35 cellular contexts compared by ENCODE assay signal in genomic region chr20:12316794-12317193, GRCh38.
"Had no signal": no experiment of that assay in that cellular context is flagged by ENCODE, and none has a peak within 500 bp of the region (broad histone marks: within the 10 kb centered on the region; RNA-seq: fewer than 3 reads in every experiment).

No MANE protein-coding gene starts in this region.

- H3K27ac Mint-ChIP-seq: activated B cell treated with CpG ODN at 0.5 μM for 24 hours; activated CD4-positive, alpha-beta memory T cell treated with anti-CD3 and anti-CD28 coated beads for 36 hours; activated CD4-positive, alpha-beta T cell treated with anti-CD3 and anti-CD28 coated beads, Interleukin-2, amount 10 ng/mL, durations not matched to agents 24 days and 14 days; activated CD8-positive, alpha-beta T cell treated with anti-CD3 and anti-CD28 coated beads for 36 hours; activated naive CD4-positive, alpha-beta T cell treated with anti-CD3 and anti-CD28 coated beads for 36 hours; activated naive CD4-positive, alpha-beta T cell treated with anti-CD3 and anti-CD28 coated beads, Interleukin-2, amount 50 U/mL, for 72 hours; activated naive CD8-positive, alpha-beta T cell treated with anti-CD3 and anti-CD28 coated beads for 36 hours; activated T-cell treated with anti-CD3 and anti-CD28 coated beads, Interleukin-2, amount 50 U/mL, for 72 hours; activated T-helper 1 cell treated with anti-CD3 and anti-CD28 coated beads, Interleukin-12 subunit alpha, Interleukin-12 subunit beta, Interleukin-2, Interleukin-4 antibody, amounts not matched to agents 30 ng/mL and 10 ng/mL and 1 ng/mL, durations not matched to agents 14 hours and 24 hours and 36 hours; activated T-helper 17 cell treated with anti-CD3 and anti-CD28 coated beads, Interleukin-2, amount 50 U/mL, for 72 hours; T-helper 1 cell treated with Interleukin-12 subunit alpha and Interleukin-12 subunit beta and Interleukin-4 antibody, amounts not matched to agents 30 μg/mL and 1 μg/mL, for 36 hours; T-helper 2 cell treated with Interferon-gamma antibody and Interleukin-4, amounts not matched to agents 5 μg/mL and 100 μg/mL, for 36 hours had no signal

- H3K36me3 ChIP-seq: adrenal gland, brain microvascular endothelial cell, breast epithelium had no signal

- H3K4me3 ChIP-seq: adrenal gland, body of pancreas, breast epithelium had no signal

- H3K36me3 Mint-ChIP-seq: activated CD4-positive, alpha-beta memory T cell treated with anti-CD3 and anti-CD28 coated beads for 36 hours; activated naive CD4-positive, alpha-beta T cell treated with anti-CD3 and anti-CD28 coated beads, Interleukin-2, amount 50 U/mL, for 72 hours; activated naive CD8-positive, alpha-beta T cell treated with anti-CD3 and anti-CD28 coated beads for 36 hours had no signal

- H3K4me1 ChIP-seq: adrenal gland, breast epithelium had no signal

- H3K27me3 ChIP-seq: adrenal gland, body of pancreas, brain microvascular endothelial cell, breast epithelium had no signal

- H3K27ac ChIP-seq: adrenal gland, body of pancreas, brain microvascular endothelial cell, breast epithelium, VCaP had no signal

- H3K9me3 ChIP-seq: adrenal gland, body of pancreas, breast epithelium had no signal

- H3K27me3 Mint-ChIP-seq: activated B cell treated with CpG ODN at 0.5 μM for 24 hours; activated CD4-positive, alpha-beta memory T cell treated with anti-CD3 and anti-CD28 coated beads for 36 hours; activated CD4-positive, alpha-beta T cell treated with anti-CD3 and anti-CD28 coated beads, Interleukin-2, amount 10 ng/mL, durations not matched to agents 24 days and 14 days; activated CD8-positive, alpha-beta T cell treated with anti-CD3 and anti-CD28 coated beads for 36 hours; activated naive CD8-positive, alpha-beta T cell treated with anti-CD3 and anti-CD28 coated beads for 36 hours; activated T-helper 17 cell treated with anti-CD3 and anti-CD28 coated beads, Interleukin-2, amount 50 U/mL, for 72 hours had no signal

- H3K4me3 Mint-ChIP-seq: activated B cell treated with CpG ODN at 0.5 μM for 24 hours; activated CD4-positive, alpha-beta memory T cell treated with anti-CD3 and anti-CD28 coated beads for 36 hours; activated CD4-positive, alpha-beta T cell treated with anti-CD3 and anti-CD28 coated beads, Interleukin-2, amount 10 ng/mL, durations not matched to agents 24 days and 14 days; activated CD8-positive, alpha-beta T cell treated with anti-CD3 and anti-CD28 coated beads for 36 hours; activated naive CD4-positive, alpha-beta T cell treated with anti-CD3 and anti-CD28 coated beads for 36 hours; activated naive CD8-positive, alpha-beta T cell treated with anti-CD3 and anti-CD28 coated beads for 36 hours; activated T-cell treated with anti-CD3 and anti-CD28 coated beads, Interleukin-2, amount 50 U/mL, for 4 hours; activated T-cell treated with anti-CD3 and anti-CD28 coated beads, Interleukin-2, amount 50 U/mL, for 72 hours; activated T-helper 1 cell treated with anti-CD3 and anti-CD28 coated beads, Interleukin-12 subunit alpha, Interleukin-12 subunit beta, Interleukin-2, Interleukin-4 antibody, amounts not matched to agents 30 ng/mL and 10 ng/mL and 1 ng/mL, durations not matched to agents 14 hours and 24 hours and 36 hours; activated T-helper 17 cell treated with anti-CD3 and anti-CD28 coated beads, Interleukin-2, amount 50 U/mL, for 72 hours; T-helper 1 cell treated with Interleukin-12 subunit alpha and Interleukin-12 subunit beta and Interleukin-4 antibody, amounts not matched to agents 30 μg/mL and 1 μg/mL, for 36 hours; T-helper 2 cell treated with Interferon-gamma antibody and Interleukin-4, amounts not matched to agents 5 μg/mL and 100 μg/mL, for 36 hours had no signal

- H3K9me3 Mint-ChIP-seq: activated CD4-positive, alpha-beta T cell treated with anti-CD3 and anti-CD28 coated beads, Interleukin-2, amount 10 ng/mL, durations not matched to agents 24 days and 14 days; activated CD8-positive, alpha-beta T cell treated with anti-CD3 and anti-CD28 coated beads for 36 hours had no signal

- DNase-seq: activated B cell treated with CpG ODN at 0.5 μM for 24 hours; activated CD4-positive, alpha-beta memory T cell treated with anti-CD3 and anti-CD28 coated beads for 36 hours; activated CD4-positive, alpha-beta T cell treated with anti-CD3 and anti-CD28 coated beads for 4 hours; activated CD4-positive, alpha-beta T cell treated with anti-CD3 and anti-CD28 coated beads, Interleukin-2, amount 10 ng/mL, durations not matched to agents 24 days and 14 days; activated CD4-positive, alpha-beta T cell treated with anti-CD3 and anti-CD28 coated beads, Interleukin-2, amount 50 U/mL, for 1 hour; activated CD4-positive, alpha-beta T cell treated with anti-CD3 and anti-CD28 coated beads, Interleukin-2, amount 50 U/mL, for 4 hours; activated CD4-positive, CD25-positive, alpha-beta regulatory T cell treated with anti-CD3 and anti-CD28 coated beads, Interleukin-2, amount 50 U/mL, for 72 hours; activated CD8-positive, alpha-beta memory T cell treated with anti-CD3 and anti-CD28 coated beads, Interleukin-2, amount 50 U/mL, for 4 hours; activated CD8-positive, alpha-beta T cell treated with anti-CD3 and anti-CD28 coated beads for 36 hours; activated effector memory CD4-positive, alpha-beta T cell treated with anti-CD3 and anti-CD28 coated beads, Interleukin-2, amount 50 U/mL, for 16 hours; activated gamma-delta T cell treated with Interleukin-2 at 50 U/mL for 16 hours; activated naive CD4-positive, alpha-beta T cell; activated naive CD4-positive, alpha-beta T cell treated with anti-CD3 and anti-CD28 coated beads for 36 hours; activated naive CD4-positive, alpha-beta T cell treated with anti-CD3 and anti-CD28 coated beads, Interleukin-2, amount 50 U/mL, for 16 hours; activated naive CD8-positive, alpha-beta T cell treated with anti-CD3 and anti-CD28 coated beads for 36 hours; activated T-cell treated with anti-CD3 and anti-CD28 coated beads for 4 hours; activated T-cell treated with anti-CD3 and anti-CD28 coated beads, Interleukin-2, amount 50 U/mL, for 1 hour; activated T-cell treated with anti-CD3 and anti-CD28 coated beads, Interleukin-2, amount 50 U/mL, for 4 hours; activated T-cell treated with anti-CD3 and anti-CD28 coated beads, Interleukin-2, amount 50 U/mL, for 72 hours; adrenal gland; amniotic stem cell; aorta; body of pancreas; brain microvascular endothelial cell; central memory CD4-positive, alpha-beta T cell; T-helper 1 cell; T-helper 2 cell; T-helper 9 cell had no signal

- H3K4me1 Mint-ChIP-seq: activated B cell treated with CpG ODN at 0.5 μM for 24 hours; activated CD4-positive, alpha-beta T cell treated with anti-CD3 and anti-CD28 coated beads, Interleukin-2, amount 10 ng/mL, durations not matched to agents 24 days and 14 days; activated naive CD8-positive, alpha-beta T cell treated with anti-CD3 and anti-CD28 coated beads for 36 hours; activated T-helper 17 cell treated with anti-CD3 and anti-CD28 coated beads, Interleukin-2, amount 50 U/mL, for 72 hours had no signal

- ATAC-seq: activated CD8-positive, alpha-beta T cell treated with anti-CD3 and anti-CD28 coated beads for 36 hours; activated naive CD4-positive, alpha-beta T cell treated with anti-CD3 and anti-CD28 coated beads, Interleukin-2, amount 50 U/mL, for 72 hours; activated T-cell treated with anti-CD3 and anti-CD28 coated beads, Interleukin-2, amount 50 U/mL, for 4 hours; activated T-cell treated with anti-CD3 and anti-CD28 coated beads, Interleukin-2, amount 50 U/mL, for 72 hours; activated T-helper 17 cell treated with anti-CD3 and anti-CD28 coated beads, Interleukin-2, amount 50 U/mL, for 72 hours; body of pancreas had no signal
